In the genomic region with DNA sequence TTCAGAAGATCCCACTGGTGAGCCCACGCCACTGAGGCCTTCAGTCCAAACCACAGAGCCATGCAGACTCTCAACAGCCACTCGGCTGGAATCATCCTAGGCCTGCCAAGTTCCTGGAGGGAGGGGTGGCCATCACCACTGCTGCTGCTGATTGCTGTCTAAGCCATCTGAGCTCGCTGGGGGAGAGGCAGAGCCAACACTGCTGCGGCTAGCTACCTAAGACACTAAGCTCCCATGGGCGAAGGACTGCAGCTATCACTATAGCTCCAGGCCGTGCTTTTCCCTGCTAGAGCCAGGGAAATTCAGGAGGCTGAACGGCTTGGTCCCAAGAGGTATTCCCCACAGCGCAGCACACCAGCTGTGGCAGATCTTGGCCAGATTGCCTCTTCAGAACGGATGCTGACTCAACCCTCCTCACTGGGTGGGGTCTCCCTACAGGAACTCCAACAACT, we compare ENCODE assay signal across 16 cellular contexts.
DNase-seq lines count a peak whose midpoint lies in the region; TF ChIP-seq lines count a peak whose summit lies in the region.
"Had no signal": no experiment of that assay in that cellular context is flagged by ENCODE, and none has a peak within 500 bp of the region (broad histone marks: within the 10 kb centered on the region; RNA-seq: fewer than 3 reads in every experiment).

No MANE protein-coding gene starts in this region.

- no peaks in the 10 kb centered on the region for H3K36me3 ChIP-seq in SJCRH30
- H3K36me3 ChIP-seq: Peyer's patch had no signal

- no peak overlapping the region for H3K27ac ChIP-seq in SJCRH30
- H3K27ac ChIP-seq: Peyer's patch had no signal

- DNase-seq in ELF-1 (ENCODE audit: low read depth, low spot score) = peak; percentile 12
- peak; percentile 9 to 18 for DNase-seq in SJCRH30
- DNase-seq in fibroblast of the aortic adventitia (ENCODE audit: low read depth) = peak; percentile 92
- DNase-seq in osteocyte (ENCODE audit: extremely low spot score, unreplicated experiment) = no peak
- no peak for DNase-seq in activated T-cell treated with anti-CD3 and anti-CD28 coated beads, Interleukin-2, amount 50 U/mL, for 1 hour
- no peak for DNase-seq in stimulated activated naive CD4-positive, alpha-beta T cell (lab: John Stamatoyannopoulos, UW)
- DNase-seq in hepatic stellate cell (ENCODE audit: low spot score) = no peak
- no peak for DNase-seq in Ammon's horn (ENCODE audit: low spot score)
- DNase-seq: activated naive CD8-positive, alpha-beta T cell treated with anti-CD3 and anti-CD28 coated beads, Interleukin-2, amount 10 ng/mL, durations not matched to agents 7 days and 5 days; CD4-positive, alpha-beta T cell; MM.1S; NCI-H345; Peyer's patch; stimulated activated naive CD8-positive, alpha-beta T cell treated with anti-CD3 and anti-CD28 coated beads, Interleukin-15, amount 100 ng/mL, for 72 hours; T-helper 9 cell had no signal

- peaks cover 36% of the 10 kb centered on the region for H3K36me3 Mint-ChIP-seq in osteocyte (ENCODE audit: unreplicated experiment)

- no peaks in the 10 kb centered on the region for H3K27me3 ChIP-seq in SJCRH30
- H3K27me3 ChIP-seq: Peyer's patch had no signal

- no peak for TF ChIP-seq CTCF in fibroblast of the aortic adventitia (IDR thresholded peaks at IDR 0.05; ENCODE audit: insufficient read depth, low read length)
- TF ChIP-seq CTCF in osteocyte (IDR thresholded peaks at IDR 0.05) = no peak

- no peaks in the 10 kb centered on the region for H3K27me3 Mint-ChIP-seq in osteocyte (ENCODE audit: unreplicated experiment)
- H3K27me3 Mint-ChIP-seq: activated naive CD8-positive, alpha-beta T cell treated with anti-CD3 and anti-CD28 coated beads, Interleukin-2, amount 10 ng/mL, durations not matched to agents 7 days and 5 days; CD4-positive, alpha-beta T cell; progenitor cell of endocrine pancreas; stimulated activated naive CD8-positive, alpha-beta T cell treated with anti-CD3 and anti-CD28 coated beads, Interleukin-15, amount 100 ng/mL, for 72 hours had no signal

- H3K9me3 Mint-ChIP-seq in osteocyte (ENCODE audit: unreplicated experiment) = peaks cover 22% of the 10 kb centered on the region

- H3K4me3 Mint-ChIP-seq in osteocyte (ENCODE audit: unreplicated experiment) = no peak overlapping the region
- H3K4me3 Mint-ChIP-seq: activated naive CD8-positive, alpha-beta T cell treated with anti-CD3 and anti-CD28 coated beads, Interleukin-2, amount 10 ng/mL, durations not matched to agents 7 days and 5 days; CD4-positive, alpha-beta T cell; stimulated activated naive CD8-positive, alpha-beta T cell treated with anti-CD3 and anti-CD28 coated beads, Interleukin-15, amount 100 ng/mL, for 72 hours had no signal

- H3K9me3 ChIP-seq in SJCRH30 (replicated peaks) = no peaks in the 10 kb centered on the region

- peaks cover 6% of the 10 kb centered on the region for H3K4me1 Mint-ChIP-seq in osteocyte (ENCODE audit: unreplicated experiment)
- H3K4me1 Mint-ChIP-seq: activated naive CD8-positive, alpha-beta T cell treated with anti-CD3 and anti-CD28 coated beads, Interleukin-2, amount 10 ng/mL, durations not matched to agents 7 days and 5 days; stimulated activated naive CD8-positive, alpha-beta T cell treated with anti-CD3 and anti-CD28 coated beads, Interleukin-15, amount 100 ng/mL, for 72 hours had no signal

- H3K27ac Mint-ChIP-seq in osteocyte (ENCODE audit: unreplicated experiment) = peak overlapping the region; percentile 53
- H3K27ac Mint-ChIP-seq: activated naive CD8-positive, alpha-beta T cell treated with anti-CD3 and anti-CD28 coated beads, Interleukin-2, amount 10 ng/mL, durations not matched to agents 7 days and 5 days; CD4-positive, alpha-beta T cell; progenitor cell of endocrine pancreas; stimulated activated naive CD8-positive, alpha-beta T cell treated with anti-CD3 and anti-CD28 coated beads, Interleukin-15, amount 100 ng/mL, for 72 hours had no signal

- no peaks in the 10 kb centered on the region for H3K4me1 ChIP-seq in SJCRH30
- H3K4me1 ChIP-seq: Peyer's patch had no signal

- H3K4me3 ChIP-seq in SJCRH30 (no peak overlapping the region), fibroblast of the aortic adventitia (ENCODE audit: low read depth, low read length) (no peak overlapping the region)
- H3K4me3 ChIP-seq: Peyer's patch had no signal

Comparison
In these comparisons a context has a peak if more than half of its experiments do, and no peak if none do; other contexts are left out.
1. DNase-seq: peak in ELF-1 (single experiment), SJCRH30 (2 of 2) and fibroblast of the aortic adventitia (single experiment); none in osteocyte (single experiment), activated T-cell treated with anti-CD3 and anti-CD28 coated beads, Interleukin-2, amount 50 U/mL, for 1 hour (single experiment), stimulated activated naive CD4-positive, alpha-beta T cell (0 of 6), hepatic stellate cell (single experiment) and Ammon's horn (single experiment).